In genomic region chr1:57966751-57967406, GRCh38 we compare ENCODE assay signal across 1 cellular context.
TF ChIP-seq lines count a peak whose summit lies in the region.

No MANE protein-coding gene starts in this region.

TF ChIP-seq in WTC11, 78 proteins besides CTCF, POLR2A, EP300 and RAD21 (continued from another document):
- TF ChIP-seq PRDM15 (CRISPR knock-in tag; IDR thresholded peaks at IDR 0.05) = peak; percentile 33; the same call in 1 of the 2 replicates
- peak; percentile 69 for TF ChIP-seq TEAD1 (CRISPR knock-in tag; IDR thresholded peaks at IDR 0.05)
- no peak for TF ChIP-seq GRHL2 (CRISPR knock-in tag; IDR thresholded peaks at IDR 0.05; ENCODE audit: insufficient replicate concordance, severe bottlenecking)
- peak; percentile 87; the same call in 1 of the 2 replicates for TF ChIP-seq ZNF219 (CRISPR knock-in tag; IDR thresholded peaks at IDR 0.05; ENCODE audit: borderline replicate concordance)
- 0 out of 2 replicates have a peak, but pooled peaks have one; percentile 24 for TF ChIP-seq ETV6 (CRISPR knock-in tag; IDR thresholded peaks at IDR 0.05)
- TF ChIP-seq SMAD4 (CRISPR knock-in tag; IDR thresholded peaks at IDR 0.05) = peak; percentile 61; the same call in 1 of the 2 replicates
- TF ChIP-seq ZMAT4 (CRISPR knock-in tag; IDR thresholded peaks at IDR 0.05) = no peak
- peak; percentile 79; the same call in 1 of the 2 replicates for TF ChIP-seq FOXK1 (CRISPR knock-in tag; IDR thresholded peaks at IDR 0.05)
- no peak for TF ChIP-seq ZNF317 (CRISPR knock-in tag; IDR thresholded peaks at IDR 0.05; ENCODE audit: borderline replicate concordance, low read depth)
- TF ChIP-seq JUN (CRISPR knock-in tag; IDR thresholded peaks at IDR 0.05) = peak; percentile 88
- peak; percentile 82; the same call in 1 of the 2 replicates for TF ChIP-seq FOXP4 (CRISPR knock-in tag; IDR thresholded peaks at IDR 0.05)
- 0 out of 2 replicates have a peak, but pooled peaks have one; percentile 40 for TF ChIP-seq MAX (CRISPR knock-in tag; IDR thresholded peaks at IDR 0.05)
- TF ChIP-seq MXD4 (CRISPR knock-in tag; IDR thresholded peaks at IDR 0.05; ENCODE audit: borderline replicate concordance) = no peak
- TF ChIP-seq FOXJ3 (CRISPR knock-in tag; IDR thresholded peaks at IDR 0.05; ENCODE audit: borderline replicate concordance) = no peak
- peak; percentile 38; the same call in 1 of the 2 replicates for TF ChIP-seq USF1 (CRISPR knock-in tag; IDR thresholded peaks at IDR 0.05)
- TF ChIP-seq ARID4B (CRISPR knock-in tag; IDR thresholded peaks at IDR 0.05; ENCODE audit: borderline replicate concordance) = peak; percentile 84
- TF ChIP-seq TP53 (CRISPR knock-in tag; IDR thresholded peaks at IDR 0.05) = no peak
